ENCODE assay signal across 1 cellular context in genomic region chr6:125169058-125169457, GRCh38.
TF ChIP-seq lines count a peak whose summit lies in the region.

No MANE protein-coding gene starts in this region.

TF ChIP-seq in K562, 482 proteins besides CTCF, POLR2A, EP300 and RAD21:
- peak; percentile 25; the same call in 1 of the 2 replicates for TF ChIP-seq ATF3 (IDR thresholded peaks at IDR 0.05)
- no peak for TF ChIP-seq ATF3 (CRISPR knock-in tag; conservative IDR thresholded peaks at IDR 0.05)
- 0 out of 2 replicates have a peak, but pooled peaks have one; percentile 7 for TF ChIP-seq JUND (IDR thresholded peaks at IDR 0.05; ENCODE audit: borderline replicate concordance, low read depth, low read length)
- TF ChIP-seq JUND (tag; IDR thresholded peaks at IDR 0.05; ENCODE audit: borderline replicate concordance, low read depth, low read length): no peak
- TF ChIP-seq SIX5 (IDR thresholded peaks at IDR 0.05; ENCODE audit: borderline replicate concordance in 1 of 2, insufficient read depth in 1 of 2, low read depth in 1 of 2, low read length in 2 of 2): no peak
- TF ChIP-seq ZSCAN32 (CRISPR knock-in tag; IDR thresholded peaks at IDR 0.05): peak; percentile 40; the same call in 1 of the 2 replicates
- 0 out of 2 replicates have a peak, but pooled peaks have one; percentile 47 for TF ChIP-seq FOSL1 (tag; conservative IDR thresholded peaks at IDR 0.05)
- peak; percentile 30; the same call in 1 of the 2 replicates for TF ChIP-seq ZNF316 (IDR thresholded peaks at IDR 0.05)
- no peak for TF ChIP-seq MBD2 (IDR thresholded peaks at IDR 0.05; ENCODE audit: borderline replicate concordance, low read depth)
- peak; percentile 62 for TF ChIP-seq MGA (IDR thresholded peaks at IDR 0.05)
TF ChIP-seq in K562: peak in this region for 6.
